ENCODE assay signal across 9 cellular contexts in genomic region chr14:95507701-95508103, GRCh38. TPM values are rescaled to one million over a fixed set of nuclear protein-coding genes. Genes with fewer than 3 reads are reported as not detected.
DNase-seq lines count a peak whose midpoint lies in the region; ATAC-seq, FAIRE-seq and TF ChIP-seq lines count a peak whose summit lies in the region.
"Had no signal": no experiment of that assay in that cellular context is flagged by ENCODE, and none has a peak within 500 bp of the region (broad histone marks: within the 10 kb centered on the region; RNA-seq: fewer than 3 reads in every experiment).

No MANE protein-coding gene starts in this region.

- peak; percentile 35 for ATAC-seq in HG02798 (IDR thresholded peaks at IDR 0.05; ENCODE audit: poor library complexity, unreplicated experiment)
- peak; percentile 15 for ATAC-seq in activated naive CD8-positive, alpha-beta T cell treated with anti-CD3 and anti-CD28 coated beads, Interleukin-2, amount 50 U/mL, for 24 hours
- no peak for ATAC-seq in HepG2
- no peak for ATAC-seq in HG02588 (IDR thresholded peaks at IDR 0.05; ENCODE audit: unreplicated experiment)

- H3K27ac ChIP-seq in HepG2 (ENCODE audit: extremely low read length, insufficient read depth, low read length) (no peak overlapping the region), dorsolateral prefrontal cortex (peak overlapping the region in 23 of 59 donors; percentile 1 to 57 (median 22)), testis (peak overlapping the region in 1 of 2 donors; percentile 22)

- no peak overlapping the region for H3K4me3 ChIP-seq in HepG2 (replicated peaks in 1 of 3; ENCODE audit: insufficient read depth in 1 of 3, low read depth in 2 of 3, low read length in 3 of 3)
- H3K4me3 ChIP-seq in dorsolateral prefrontal cortex: no peak overlapping the region
- no peak overlapping the region for H3K4me3 ChIP-seq in testis

- peaks cover 1 to 8% of the 10 kb centered on the region in 2 experiments; a peak in 3 of 5 replicates for H3K36me3 ChIP-seq in HepG2 (replicated peaks in 1 of 2; ENCODE audit: control insufficient read depth in 1 of 2, insufficient read depth in 2 of 2, low read length in 2 of 2)
- no peaks in the 10 kb centered on the region for H3K36me3 ChIP-seq in testis (ENCODE audit: low read depth, missing control alignments)

- no peaks in the 10 kb centered on the region for H4K20me1 ChIP-seq in HepG2 (ENCODE audit: insufficient read depth, low read length)

- H3K27ac Mint-ChIP-seq in CD14-positive monocyte: peak overlapping the region; percentile 89 to 96 (median 94)
- H3K27ac Mint-ChIP-seq in activated naive CD8-positive, alpha-beta T cell treated with anti-CD3 and anti-CD28 coated beads, Interleukin-2, amount 50 U/mL, for 24 hours: no peak overlapping the region

- peaks cover 40 to 63% of the 10 kb centered on the region in 2 donors for H3K36me3 Mint-ChIP-seq in CD14-positive monocyte
- peaks cover 25% of the 10 kb centered on the region for H3K36me3 Mint-ChIP-seq in activated naive CD8-positive, alpha-beta T cell treated with anti-CD3 and anti-CD28 coated beads, Interleukin-2, amount 50 U/mL, for 24 hours (ENCODE audit: low read depth)
- H3K36me3 Mint-ChIP-seq: activated naive CD8-positive, alpha-beta T cell had no signal

- TF ChIP-seq EP300 in HepG2 (IDR thresholded peaks at IDR 0.05; ENCODE audit: low read depth in 2 of 2, low read length in 2 of 2) (no peak), HepG2 (CRISPR knock-in tag; IDR thresholded peaks at IDR 0.05; ENCODE audit: borderline replicate concordance) (no peak)

- no peaks in the 10 kb centered on the region for H3K27me3 ChIP-seq in HepG2 (ENCODE audit: control insufficient read depth in 1 of 2, insufficient read depth in 2 of 2, low read length in 2 of 2)
- H3K27me3 ChIP-seq in dorsolateral prefrontal cortex: no peaks in the 10 kb centered on the region
- H3K27me3 ChIP-seq in testis: no peaks in the 10 kb centered on the region

- DNase-seq in CD14-positive monocyte (ENCODE audit: low spot score) (no peak), HepG2 (ENCODE audit: low spot score) (no peak), dorsolateral prefrontal cortex (no peak), testis (no peak), T-helper 9 cell (no peak)
- DNase-seq in activated naive CD8-positive, alpha-beta T cell treated with anti-CD3 and anti-CD28 coated beads, Interleukin-2, amount 50 U/mL, for 24 hours: peak; percentile 40

- BruUV-seq in HepG2 (replicated peaks; lab: Mats Ljungman, UMichigan): no TSS peak

- no peak for TF ChIP-seq CTCF in CD14-positive monocyte (IDR thresholded peaks at IDR 0.05)
- TF ChIP-seq CTCF in HepG2 (CRISPR knock-in tag; IDR thresholded peaks at IDR 0.05): no peak
- TF ChIP-seq CTCF in dorsolateral prefrontal cortex (IDR thresholded peaks at IDR 0.05 in 54 of 56, conservative IDR thresholded peaks at IDR 0.05 in 2 of 56; ENCODE audit: low read depth in 1 of 56, partially characterized antibody in 56 of 56): no peak
- TF ChIP-seq CTCF in testis (IDR thresholded peaks at IDR 0.05): no peak

- no peak for FAIRE-seq in HepG2 (lab: Jason Lieb, UNC)

- no peak overlapping the region for H3K4me3 Mint-ChIP-seq in CD14-positive monocyte
- H3K4me3 Mint-ChIP-seq in activated naive CD8-positive, alpha-beta T cell treated with anti-CD3 and anti-CD28 coated beads, Interleukin-2, amount 50 U/mL, for 24 hours: no peak overlapping the region
- H3K4me3 Mint-ChIP-seq: activated naive CD8-positive, alpha-beta T cell had no signal

- no peak for TF ChIP-seq POLR2A in HepG2 (IDR thresholded peaks at IDR 0.05; ENCODE audit: insufficient read depth in 1 of 2, low read depth in 2 of 2, low read length in 2 of 2)
- no peak for TF ChIP-seq POLR2A in testis (IDR thresholded peaks at IDR 0.05)

- 100% methylated on average over 3 of the region's 3 CpGs for WGBS in HepG2 (ENCODE audit: low lambda C conversion rate)
- 56 to 64% methylated on average over 3 of the region's 3 CpGs for WGBS in testis, 2 donors

- H3K4me2 ChIP-seq in HepG2 (ENCODE audit: low read depth, low read length): no peak overlapping the region

- POLR2A ChIA-PET in HepG2 (lab: Yijun Ruan, JAX): no interaction called here

- no peaks in the 10 kb centered on the region for H3K27me3 Mint-ChIP-seq in CD14-positive monocyte (ENCODE audit: low read depth in 3 of 3)
- no peaks in the 10 kb centered on the region for H3K27me3 Mint-ChIP-seq in activated naive CD8-positive, alpha-beta T cell treated with anti-CD3 and anti-CD28 coated beads, Interleukin-2, amount 50 U/mL, for 24 hours
- H3K27me3 Mint-ChIP-seq: activated naive CD8-positive, alpha-beta T cell had no signal

- H3K4me1 ChIP-seq in HepG2 (ENCODE audit: insufficient read depth, low read length) (peaks cover 20% of the 10 kb centered on the region), testis (peaks cover 29% of the 10 kb centered on the region)

- H3K4me1 Mint-ChIP-seq in CD14-positive monocyte: peaks cover 80% of the 10 kb centered on the region
- H3K4me1 Mint-ChIP-seq in activated naive CD8-positive, alpha-beta T cell treated with anti-CD3 and anti-CD28 coated beads, Interleukin-2, amount 50 U/mL, for 24 hours: peaks cover 85% of the 10 kb centered on the region

- in situ Hi-C loops in HepG2 (cut with HindIII; ENCODE audit: extremely low pct_ligation_motif_present, low pct_unique_long_range_greater_than_20kb): no loop called here

- H3K9ac ChIP-seq in HepG2 (ENCODE audit: insufficient read depth, low read depth, low read length): no peak overlapping the region

- H2AFZ ChIP-seq in HepG2 (ENCODE audit: low read length): no peak overlapping the region

- no peaks in the 10 kb centered on the region for H3K9me3 Mint-ChIP-seq in CD14-positive monocyte
- H3K9me3 Mint-ChIP-seq in activated naive CD8-positive, alpha-beta T cell treated with anti-CD3 and anti-CD28 coated beads, Interleukin-2, amount 50 U/mL, for 24 hours: no peaks in the 10 kb centered on the region

- peaks cover 15% of the 10 kb centered on the region for H3K79me2 ChIP-seq in HepG2 (ENCODE audit: insufficient read depth, low read length)

- no peak for TF ChIP-seq RAD21 in HepG2 (CRISPR knock-in tag; IDR thresholded peaks at IDR 0.05)

- intact Hi-C loops in CD14-positive monocyte (cut with micrococcal nuclease) (no loop called here), HepG2 (cut with micrococcal nuclease; ENCODE audit: unreplicated experiment) (no loop called here), dorsolateral prefrontal cortex (cut with DNase I) (no loop called here), testis (cut with DNase I; ENCODE audit: low total_unique reads) (no loop called here)

- CTCF ChIA-PET in HepG2 (lab: Yijun Ruan, JAX; ENCODE audit: low intra/inter-chr PET ratio, low total read pairs): no interaction called here

- H3K9me3 ChIP-seq in HepG2 (ENCODE audit: low read length) (no peaks in the 10 kb centered on the region), testis (no peaks in the 10 kb centered on the region)

RNA-seq across cellular contexts. Expression of gene SYNE3, which starts 8.7 kb away (rescaled TPM):
- polyA plus RNA-seq in CD14-positive monocyte (1 to 10 TPM; 2.6 to 3.5 TPM), HepG2 (2011; rRNA removed) (8.0 and 9.3 TPM in 2 replicates), testis (ENCODE audit: insufficient read depth, low read depth, low replicate concordance) (8.3 TPM)
- total RNA-seq in HepG2 (2016; rRNA removed; fragmentation: Illumina TruSeq; extraction: Trizol) (7.8 and 9.0 TPM in 2 replicates), dorsolateral prefrontal cortex (10 to 100 TPM in 85 of 120 experiments, 1 to 10 TPM in 35; 5.1 to 41.5 (median 12.5) TPM), testis (10 to 100 TPM; 37.6 to 38.9 TPM)
- total RNA-seq in HepG2 (2016; cell fraction: cytosol; rRNA removed; fragmentation: Illumina TruSeq; extraction: Trizol; ENCODE audit: low read depth): 2.1 and 2.5 TPM in 2 replicates
- 6.6 and 8.6 TPM in 2 replicates for total RNA-seq in HepG2 (2016; cell fraction: insoluble cytoplasmic fraction; rRNA removed; fragmentation: Illumina TruSeq; extraction: Trizol)
- total RNA-seq in HepG2 (2016; cell fraction: membrane; rRNA removed; fragmentation: Illumina TruSeq; extraction: Trizol): 2.8 and 3.5 TPM in 2 replicates
- 14.8 and 16.4 TPM in 2 replicates for total RNA-seq in HepG2 (2016; cell fraction: nucleus; rRNA removed; fragmentation: Illumina TruSeq; extraction: Trizol)
- polyA plus RNA-seq in HepG2 (2011; cell fraction: cytosol; rRNA removed): 3.1 and 3.2 TPM in 2 replicates
- polyA plus RNA-seq in HepG2 (2011; cell fraction: nucleus; rRNA removed): 32.7 and 44.3 TPM in 2 replicates
- polyA plus RNA-seq in HepG2 (2012): 3.7 and 4.9 TPM in 2 replicates
- polyA plus RNA-seq in HepG2 (2016; cell fraction: cytosol; fragmentation: Illumina TruSeq; extraction: Trizol; ENCODE audit: low read depth): 0.24 and 0.25 TPM in 2 replicates
- polyA plus RNA-seq in HepG2 (2016; cell fraction: insoluble cytoplasmic fraction; fragmentation: Illumina TruSeq; extraction: Trizol; ENCODE audit: low read depth): 2.0 and 2.7 TPM in 2 replicates
- 0.50 and 0.55 TPM in 2 replicates for polyA plus RNA-seq in HepG2 (2016; cell fraction: membrane; fragmentation: Illumina TruSeq; extraction: Trizol; ENCODE audit: low read depth)
- 10.7 and 10.9 TPM in 2 replicates for polyA plus RNA-seq in HepG2 (2016; cell fraction: nucleus; fragmentation: Illumina TruSeq; extraction: Trizol; ENCODE audit: insufficient read depth, low read depth)
- polyA minus RNA-seq in HepG2 (2011; rRNA and poly(A)+ RNA removed; ENCODE audit: low replicate concordance): 0.72 and 21.2 TPM in 2 replicates
- polyA minus RNA-seq in HepG2 (2011; cell fraction: cytosol; rRNA and poly(A)+ RNA removed): 6.8 and 8.6 TPM in 2 replicates
- 43.0 and 46.7 TPM in 2 replicates for polyA minus RNA-seq in HepG2 (2011; cell fraction: nucleus; rRNA and poly(A)+ RNA removed)

RNA-seq across cellular contexts. Expression of gene GLRX5, which starts 27.1 kb away (rescaled TPM):
- polyA plus RNA-seq in CD14-positive monocyte (10 to 100 TPM; 31.1 to 43.1 TPM), HepG2 (2011; rRNA removed) (115 and 146 TPM in 2 replicates), testis (ENCODE audit: insufficient read depth, low read depth, low replicate concordance) (101 TPM)
- total RNA-seq in HepG2 (2016; rRNA removed; fragmentation: Illumina TruSeq; extraction: Trizol) (115 and 122 TPM in 2 replicates), dorsolateral prefrontal cortex (10 to 100 TPM; 17.9 to 48.1 (median 33.3) TPM), testis (10 to 100 TPM; 83.9 to 95.0 TPM)
- 141 and 162 TPM in 2 replicates for total RNA-seq in HepG2 (2016; cell fraction: cytosol; rRNA removed; fragmentation: Illumina TruSeq; extraction: Trizol; ENCODE audit: low read depth)
- total RNA-seq in HepG2 (2016; cell fraction: insoluble cytoplasmic fraction; rRNA removed; fragmentation: Illumina TruSeq; extraction: Trizol): 99.8 and 128 TPM in 2 replicates
- 204 and 226 TPM in 2 replicates for total RNA-seq in HepG2 (2016; cell fraction: membrane; rRNA removed; fragmentation: Illumina TruSeq; extraction: Trizol)
- 42.6 and 50.7 TPM in 2 replicates for total RNA-seq in HepG2 (2016; cell fraction: nucleus; rRNA removed; fragmentation: Illumina TruSeq; extraction: Trizol)
- polyA plus RNA-seq in HepG2 (2011; cell fraction: cytosol; rRNA removed): 68.6 and 128 TPM in 2 replicates
- 20.1 and 32.1 TPM in 2 replicates for polyA plus RNA-seq in HepG2 (2011; cell fraction: nucleus; rRNA removed)
- polyA plus RNA-seq in HepG2 (2012): 136 and 145 TPM in 2 replicates
- 197 and 237 TPM in 2 replicates for polyA plus RNA-seq in HepG2 (2016; cell fraction: cytosol; fragmentation: Illumina TruSeq; extraction: Trizol; ENCODE audit: low read depth)
- 161 and 168 TPM in 2 replicates for polyA plus RNA-seq in HepG2 (2016; cell fraction: insoluble cytoplasmic fraction; fragmentation: Illumina TruSeq; extraction: Trizol; ENCODE audit: low read depth)
- 243 and 290 TPM in 2 replicates for polyA plus RNA-seq in HepG2 (2016; cell fraction: membrane; fragmentation: Illumina TruSeq; extraction: Trizol; ENCODE audit: low read depth)
- polyA plus RNA-seq in HepG2 (2016; cell fraction: nucleus; fragmentation: Illumina TruSeq; extraction: Trizol; ENCODE audit: insufficient read depth, low read depth): 104 and 106 TPM in 2 replicates
- 17.9 and 35.5 TPM in 2 replicates for polyA minus RNA-seq in HepG2 (2011; rRNA and poly(A)+ RNA removed; ENCODE audit: low replicate concordance)
- polyA minus RNA-seq in HepG2 (2011; cell fraction: cytosol; rRNA and poly(A)+ RNA removed): 42.3 and 45.6 TPM in 2 replicates
- polyA minus RNA-seq in HepG2 (2011; cell fraction: nucleus; rRNA and poly(A)+ RNA removed): 15.8 and 23.1 TPM in 2 replicates

Comparison
In these comparisons a context has a peak if more than half of its experiments do, and no peak if none do; other contexts are left out.
1. ATAC-seq: peak in HG02798 (single experiment) and activated naive CD8-positive, alpha-beta T cell treated with anti-CD3 and anti-CD28 coated beads, Interleukin-2, amount 50 U/mL, for 24 hours (single experiment); none in HepG2 (single experiment) and HG02588 (single experiment).